31 cellular contexts compared by ENCODE assay signal in genomic region chr20:60637801-60638200, GRCh38.
A peak's percentile ranks its signal among the peaks of the same experiment; 100 is the strongest.
DNase-seq lines count a peak whose midpoint lies in the region; ATAC-seq and TF ChIP-seq lines count a peak whose summit lies in the region.
"Had no signal": no experiment of that assay in that cellular context is flagged by ENCODE, and none has a peak within 500 bp of the region (broad histone marks: within the 10 kb centered on the region; RNA-seq: fewer than 3 reads in every experiment).

No MANE protein-coding gene starts in this region.

- H4K91ac ChIP-seq in trophoblast cell (ENCODE audit: low read depth, low read length), result no peak overlapping the region

- no peak overlapping the region for H4K12ac ChIP-seq in trophoblast cell (ENCODE audit: low read depth, low read length)

- no peaks in the 10 kb centered on the region for H3K79me1 ChIP-seq in trophoblast cell (ENCODE audit: low read length)

- H3K79me2 ChIP-seq in trophoblast cell (ENCODE audit: control insufficient read depth, insufficient read depth, low read length, poor library complexity), result no peaks in the 10 kb centered on the region

- TF ChIP-seq POLR2A in heart left ventricle (IDR thresholded peaks at IDR 0.05) (no peak), testis (IDR thresholded peaks at IDR 0.05) (no peak)

- no peak overlapping the region for H2BK5ac ChIP-seq in trophoblast cell (ENCODE audit: low read depth, low read length, poor library complexity)

- H3K4ac ChIP-seq in trophoblast cell (ENCODE audit: low read depth, low read length), result no peak overlapping the region

- H3K4me2 ChIP-seq in trophoblast cell (ENCODE audit: low read length), result no peak overlapping the region
- H3K4me2 ChIP-seq: A549; BLaER1; BLaER1 treated with 17β-estradiol and CSF1 and Interleukin-3, amounts not matched to agents 10 nM and 100 nM had no signal

- intact Hi-C loops in left ventricle myocardium inferior (cut with micrococcal nuclease), result no loop called here
- intact Hi-C loops in heart left ventricle (cut with DNase I), result no loop called here
- intact Hi-C loops in testis (cut with DNase I; ENCODE audit: low total_unique reads), result no loop called here

- no peak overlapping the region for H2BK120ac ChIP-seq in trophoblast cell (ENCODE audit: insufficient read depth, low read length, poor library complexity)

- H3K23ac ChIP-seq in trophoblast cell (ENCODE audit: low read length), result no peak overlapping the region

- peaks cover 8% of the 10 kb centered on the region for H3K9me3 ChIP-seq in left ventricle myocardium inferior (replicated peaks)
- H3K9me3 ChIP-seq in heart left ventricle, result no peaks in the 10 kb centered on the region
- H3K9me3 ChIP-seq in trophoblast cell (ENCODE audit: insufficient read depth, low read depth, low read length), result peaks cover 5% of the 10 kb centered on the region
- no peaks in the 10 kb centered on the region for H3K9me3 ChIP-seq in testis
- H3K9me3 ChIP-seq: A549; BE2C; BLaER1; BLaER1 treated with 17β-estradiol and CSF1 and Interleukin-3, amounts not matched to agents 10 nM and 100 nM had no signal

- WGBS in heart left ventricle, 4 donors, result 81 to 88% (median 84%) methylated on average over 3 to 6 of the region's 6 CpGs
- WGBS in trophoblast cell (ENCODE audit: extremely low coverage, insufficient coverage, insufficient read length), result no CpG with 5 or more reads among the region's 6 CpGs
- 47 to 55% methylated on average over 4 to 6 of the region's 6 CpGs for WGBS in testis, 2 donors

- ATAC-seq in heart left ventricle, result no peak
- no peak for ATAC-seq in GM19463 (IDR thresholded peaks at IDR 0.05; ENCODE audit: unreplicated experiment)
- ATAC-seq in activated CD4-positive, CD25-positive, alpha-beta regulatory T cell treated with anti-CD3 and anti-CD28 coated beads, Interleukin-2, amount 50 U/mL, for 24 hours, result no peak
- ATAC-seq: A549; CD8-positive, alpha-beta T cell had no signal

- no peak overlapping the region for H4K8ac ChIP-seq in trophoblast cell (ENCODE audit: low read depth, low read length)

- H3K27ac ChIP-seq in left ventricle myocardium inferior (replicated peaks) (peak overlapping the region; percentile 45), heart left ventricle (no peak overlapping the region), trophoblast cell (ENCODE audit: low read depth, low read length) (no peak overlapping the region), testis (no peak overlapping the region)
- H3K27ac ChIP-seq: 22Rv1; A549; BLaER1; BLaER1 treated with 17β-estradiol and CSF1 and Interleukin-3, amounts not matched to agents 10 nM and 100 nM; C4-2B had no signal

- TF ChIP-seq CTCF in left ventricle myocardium inferior (IDR thresholded peaks at IDR 0.05; ENCODE audit: borderline replicate concordance) (no peak), heart left ventricle (IDR thresholded peaks at IDR 0.05) (no peak), testis (IDR thresholded peaks at IDR 0.05) (no peak)

- H3K18ac ChIP-seq in trophoblast cell (ENCODE audit: low read length), result no peak overlapping the region

- H3K36me3 ChIP-seq in left ventricle myocardium inferior, result no peaks in the 10 kb centered on the region
- H3K36me3 ChIP-seq in heart left ventricle, result no peaks in the 10 kb centered on the region
- H3K36me3 ChIP-seq in trophoblast cell (ENCODE audit: control insufficient read depth in 1 of 2, insufficient read depth in 2 of 2, low read length in 2 of 2), result no peaks in the 10 kb centered on the region
- no peaks in the 10 kb centered on the region for H3K36me3 ChIP-seq in testis (ENCODE audit: low read depth, missing control alignments)
- H3K36me3 ChIP-seq: BE2C; BLaER1; BLaER1 treated with 17β-estradiol and CSF1 and Interleukin-3, amounts not matched to agents 10 nM and 100 nM had no signal

- H2AK5ac ChIP-seq in trophoblast cell (ENCODE audit: low read length), result no peak overlapping the region

- DNase-seq in left ventricle myocardium inferior, result no peak
- no peak for DNase-seq in heart left ventricle
- peak; percentile 56 to 70 for DNase-seq in trophoblast cell
- DNase-seq in testis, result peak; percentile 29
- DNase-seq: 8988T; ACHN; AML-193; BE2C; C1 segment of cervical spinal cord; Caco-2; Calu3; CD4-positive, alpha-beta memory T cell; CD4-positive, alpha-beta T cell; CD4-positive, CD25-positive, alpha-beta regulatory T cell; CD8-positive, alpha-beta memory T cell; CD8-positive, alpha-beta T cell; COR-L47; DMS 273 treated with DMSO at 0.1 percent for 48 hours; DMS153; DMS53; DMS79; DMS79 treated with DMSO at 0.1 percent for 48 hours; DND-41; EL had no signal

- H3K27me3 ChIP-seq in left ventricle myocardium inferior (ENCODE audit: low read depth) (peaks cover 18% of the 10 kb centered on the region), heart left ventricle (no peaks in the 10 kb centered on the region), trophoblast cell (ENCODE audit: insufficient read depth, low read length) (no peaks in the 10 kb centered on the region), testis (no peaks in the 10 kb centered on the region)
- H3K27me3 ChIP-seq: BE2C; BLaER1; BLaER1 treated with 17β-estradiol and CSF1 and Interleukin-3, amounts not matched to agents 10 nM and 100 nM had no signal

- H3K4me1 ChIP-seq in left ventricle myocardium inferior (no peaks in the 10 kb centered on the region), heart left ventricle (no peaks in the 10 kb centered on the region), trophoblast cell (ENCODE audit: control insufficient read depth in 1 of 2, insufficient read depth in 2 of 2, low read length in 2 of 2) (no peaks in the 10 kb centered on the region), testis (peaks cover 6% of the 10 kb centered on the region)
- H3K4me1 ChIP-seq: A549; BE2C; BLaER1; BLaER1 treated with 17β-estradiol and CSF1 and Interleukin-3, amounts not matched to agents 10 nM and 100 nM; Caco-2 had no signal

- H3K9ac ChIP-seq in trophoblast cell (ENCODE audit: low read length), result no peak overlapping the region
- H3K9ac ChIP-seq: BLaER1; BLaER1 treated with 17β-estradiol and CSF1 and Interleukin-3, amounts not matched to agents 10 nM and 100 nM had no signal

- H3K14ac ChIP-seq in trophoblast cell (ENCODE audit: low read length), result no peak overlapping the region

- H2AFZ ChIP-seq in trophoblast cell (ENCODE audit: insufficient read depth, low read length, poor library complexity), result no peak overlapping the region

- H3K4me3 ChIP-seq in left ventricle myocardium inferior (no peak overlapping the region), heart left ventricle (no peak overlapping the region), trophoblast cell (ENCODE audit: low read depth, low read length) (no peak overlapping the region), testis (no peak overlapping the region)
- H3K4me3 ChIP-seq: A549; BLaER1; BLaER1 treated with 17β-estradiol and CSF1 and Interleukin-3, amounts not matched to agents 10 nM and 100 nM had no signal

- no peak overlapping the region for H2BK12ac ChIP-seq in trophoblast cell (ENCODE audit: low read length)

Comparison
In these comparisons a context has a peak if more than half of its experiments do, and no peak if none do; other contexts are left out.
1. DNase-seq: peak in trophoblast cell (2 of 2) and testis (single experiment); none in left ventricle myocardium inferior (single experiment) and heart left ventricle (0 of 5).